ENCODE assay signal across 8 cellular contexts in the genomic region with DNA sequence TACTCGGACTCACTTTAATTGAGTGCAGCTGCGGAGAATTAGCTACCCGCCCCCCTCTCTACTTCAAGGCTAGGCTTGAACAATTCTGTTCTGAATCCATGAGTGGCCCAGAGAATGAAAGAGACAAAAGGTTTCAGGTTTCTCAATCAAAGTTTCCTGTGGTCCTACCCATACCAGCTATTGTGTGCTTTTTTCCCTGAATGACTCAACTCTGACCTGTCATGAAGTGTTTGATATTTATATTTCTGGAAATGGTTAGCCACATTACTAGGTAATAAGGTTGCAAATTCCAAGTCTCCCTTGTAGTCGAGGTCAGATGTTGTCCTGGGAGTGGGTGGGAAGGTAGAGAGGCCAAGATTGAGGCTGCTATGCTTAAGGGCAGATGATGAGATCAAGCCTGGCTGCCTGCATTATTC.
DNase-seq lines count a peak whose midpoint lies in the region; ATAC-seq and TF ChIP-seq lines count a peak whose summit lies in the region.

No MANE protein-coding gene starts in this region.

- H4K20me1 ChIP-seq in GM23338 (replicated peaks; ENCODE audit: insufficient read depth): no peaks in the 10 kb centered on the region

- ATAC-seq in GM18498 (IDR thresholded peaks at IDR 0.05; ENCODE audit: unreplicated experiment): peak; percentile 71
- peak; percentile 40 for ATAC-seq in GM23338
- peak; percentile 65 for ATAC-seq in activated naive CD8-positive, alpha-beta T cell treated with anti-CD3 and anti-CD28 coated beads, Interleukin-2, amount 10 ng/mL, durations not matched to agents 7 days and 5 days (ENCODE audit: low read depth)
- peak; percentile 87 for ATAC-seq in mucosa of descending colon

- H3K4me3 Mint-ChIP-seq in GM23338: no peak overlapping the region
- peak overlapping the region; percentile 26 for H3K4me3 Mint-ChIP-seq in activated naive CD8-positive, alpha-beta T cell treated with anti-CD3 and anti-CD28 coated beads, Interleukin-2, amount 10 ng/mL, durations not matched to agents 7 days and 5 days

- no peaks in the 10 kb centered on the region for H3K79me2 ChIP-seq in GM23338 (replicated peaks; ENCODE audit: insufficient read depth)

- H3K4me1 Mint-ChIP-seq in GM23338: peaks cover 18% of the 10 kb centered on the region
- peaks cover 24% of the 10 kb centered on the region for H3K4me1 Mint-ChIP-seq in activated naive CD8-positive, alpha-beta T cell treated with anti-CD3 and anti-CD28 coated beads, Interleukin-2, amount 10 ng/mL, durations not matched to agents 7 days and 5 days

- no peak for TF ChIP-seq CTCF in GM23338 (conservative IDR thresholded peaks at IDR 0.05; ENCODE audit: low read depth in 2 of 2)
- no peak for TF ChIP-seq CTCF in mucosa of descending colon (IDR thresholded peaks at IDR 0.05)

- H3K27ac Mint-ChIP-seq in GM23338: peak overlapping the region; percentile 36; the same call in 1 of the 2 replicates
- H3K27ac Mint-ChIP-seq in activated naive CD8-positive, alpha-beta T cell treated with anti-CD3 and anti-CD28 coated beads, Interleukin-2, amount 10 ng/mL, durations not matched to agents 7 days and 5 days: peak overlapping the region; percentile 63

- H3K36me3 Mint-ChIP-seq in GM23338 (ENCODE audit: low read depth): peaks cover 7% of the 10 kb centered on the region
- H3K36me3 Mint-ChIP-seq in activated naive CD8-positive, alpha-beta T cell treated with anti-CD3 and anti-CD28 coated beads, Interleukin-2, amount 10 ng/mL, durations not matched to agents 7 days and 5 days: peaks cover 8% of the 10 kb centered on the region

- DNase-seq in GM23338 (ENCODE audit: low spot score): peak; percentile 17
- DNase-seq in LoVo (ENCODE audit: low spot score): peak; percentile 68
- no peak for DNase-seq in activated naive CD8-positive, alpha-beta T cell treated with anti-CD3 and anti-CD28 coated beads, Interleukin-2, amount 10 ng/mL, durations not matched to agents 7 days and 5 days
- DNase-seq in mucosa of descending colon: no peak
- no peak for DNase-seq in middle frontal gyrus (ENCODE audit: extremely low spot score, low spot score)
- no peak for DNase-seq in NK-92 treated with Interleukin-12 subunit alpha and Interleukin-12 subunit beta, amount 100 ng/mL, for 24 hours (lab: John Stamatoyannopoulos, UW)
- no peak for DNase-seq in cerebellar cortex (ENCODE audit: low spot score)

- H3K4me2 ChIP-seq in GM23338: peak overlapping the region; percentile 58; the same call in 1 of the 2 replicates

- no peak overlapping the region for H3K27ac ChIP-seq in GM23338 (ENCODE audit: low read depth)

- 0 out of 2 replicates have a peak overlapping the region, but pooled peaks have one; percentile 57 for H2AFZ ChIP-seq in GM23338

- no peaks in the 10 kb centered on the region for H3F3A ChIP-seq in GM23338 (replicated peaks; ENCODE audit: low read depth)

- no peak overlapping the region for H3K4me3 ChIP-seq in GM23338
- H3K4me3 ChIP-seq in mucosa of descending colon: no peak overlapping the region

- no peaks in the 10 kb centered on the region for H3K9me2 ChIP-seq in GM23338 (ENCODE audit: insufficient read depth)

- intact Hi-C loops in mucosa of descending colon (cut with DNase I, micrococcal nuclease): loop anchor here in 1 of 2 donors (10.0 kb wide), 1 partner anchor 135 kb away; no protein-coding TSS in a partner anchor

- no peaks in the 10 kb centered on the region for H3K27me3 ChIP-seq in GM23338 (ENCODE audit: insufficient read depth)

- H3K9me3 Mint-ChIP-seq in GM23338: peaks cover 5% of the 10 kb centered on the region
- H3K9me3 Mint-ChIP-seq in activated naive CD8-positive, alpha-beta T cell treated with anti-CD3 and anti-CD28 coated beads, Interleukin-2, amount 10 ng/mL, durations not matched to agents 7 days and 5 days: peaks cover 2% of the 10 kb centered on the region

- peaks cover 2% of the 10 kb centered on the region for H3K27me3 Mint-ChIP-seq in GM23338 (ENCODE audit: insufficient read depth, low read depth, poor library complexity)
- H3K27me3 Mint-ChIP-seq in activated naive CD8-positive, alpha-beta T cell treated with anti-CD3 and anti-CD28 coated beads, Interleukin-2, amount 10 ng/mL, durations not matched to agents 7 days and 5 days: no peaks in the 10 kb centered on the region

- peaks cover 12% of the 10 kb centered on the region for H3K4me1 ChIP-seq in GM23338 (ENCODE audit: insufficient read depth)
- H3K4me1 ChIP-seq in mucosa of descending colon (ENCODE audit: low read depth): no peaks in the 10 kb centered on the region

- no peaks in the 10 kb centered on the region for H3K9me3 ChIP-seq in mucosa of descending colon

- no peaks in the 10 kb centered on the region for H3K36me3 ChIP-seq in GM23338 (ENCODE audit: insufficient read depth)
- no peaks in the 10 kb centered on the region for H3K36me3 ChIP-seq in mucosa of descending colon (ENCODE audit: low read depth)

- POLR2A ChIA-PET in activated naive CD8-positive, alpha-beta T cell treated with anti-CD3 and anti-CD28 coated beads, Interleukin-2, amount 10 ng/mL, durations not matched to agents 7 days and 5 days (lab: Charles Lee): interaction anchor here (1.3 kb wide), 1 partner anchor 9 kb away, joined by 4 read pairs; no protein-coding TSS in a partner anchor

TF ChIP-seq in GM23338, 12 proteins besides CTCF, POLR2A, EP300 and RAD21 (continues in another document):
- TF ChIP-seq POLR2AphosphoS5 (IDR thresholded peaks at IDR 0.05; ENCODE audit: low read depth): no peak
- TF ChIP-seq JUNB (IDR thresholded peaks at IDR 0.05; ENCODE audit: unreplicated experiment): no peak
- TF ChIP-seq STAT1 (IDR thresholded peaks at IDR 0.05; ENCODE audit: unreplicated experiment): no peak
- no peak for TF ChIP-seq CREB1 (CRISPR knock-in tag; IDR thresholded peaks at IDR 0.05; ENCODE audit: low read depth)
- TF ChIP-seq, protein P1, sequence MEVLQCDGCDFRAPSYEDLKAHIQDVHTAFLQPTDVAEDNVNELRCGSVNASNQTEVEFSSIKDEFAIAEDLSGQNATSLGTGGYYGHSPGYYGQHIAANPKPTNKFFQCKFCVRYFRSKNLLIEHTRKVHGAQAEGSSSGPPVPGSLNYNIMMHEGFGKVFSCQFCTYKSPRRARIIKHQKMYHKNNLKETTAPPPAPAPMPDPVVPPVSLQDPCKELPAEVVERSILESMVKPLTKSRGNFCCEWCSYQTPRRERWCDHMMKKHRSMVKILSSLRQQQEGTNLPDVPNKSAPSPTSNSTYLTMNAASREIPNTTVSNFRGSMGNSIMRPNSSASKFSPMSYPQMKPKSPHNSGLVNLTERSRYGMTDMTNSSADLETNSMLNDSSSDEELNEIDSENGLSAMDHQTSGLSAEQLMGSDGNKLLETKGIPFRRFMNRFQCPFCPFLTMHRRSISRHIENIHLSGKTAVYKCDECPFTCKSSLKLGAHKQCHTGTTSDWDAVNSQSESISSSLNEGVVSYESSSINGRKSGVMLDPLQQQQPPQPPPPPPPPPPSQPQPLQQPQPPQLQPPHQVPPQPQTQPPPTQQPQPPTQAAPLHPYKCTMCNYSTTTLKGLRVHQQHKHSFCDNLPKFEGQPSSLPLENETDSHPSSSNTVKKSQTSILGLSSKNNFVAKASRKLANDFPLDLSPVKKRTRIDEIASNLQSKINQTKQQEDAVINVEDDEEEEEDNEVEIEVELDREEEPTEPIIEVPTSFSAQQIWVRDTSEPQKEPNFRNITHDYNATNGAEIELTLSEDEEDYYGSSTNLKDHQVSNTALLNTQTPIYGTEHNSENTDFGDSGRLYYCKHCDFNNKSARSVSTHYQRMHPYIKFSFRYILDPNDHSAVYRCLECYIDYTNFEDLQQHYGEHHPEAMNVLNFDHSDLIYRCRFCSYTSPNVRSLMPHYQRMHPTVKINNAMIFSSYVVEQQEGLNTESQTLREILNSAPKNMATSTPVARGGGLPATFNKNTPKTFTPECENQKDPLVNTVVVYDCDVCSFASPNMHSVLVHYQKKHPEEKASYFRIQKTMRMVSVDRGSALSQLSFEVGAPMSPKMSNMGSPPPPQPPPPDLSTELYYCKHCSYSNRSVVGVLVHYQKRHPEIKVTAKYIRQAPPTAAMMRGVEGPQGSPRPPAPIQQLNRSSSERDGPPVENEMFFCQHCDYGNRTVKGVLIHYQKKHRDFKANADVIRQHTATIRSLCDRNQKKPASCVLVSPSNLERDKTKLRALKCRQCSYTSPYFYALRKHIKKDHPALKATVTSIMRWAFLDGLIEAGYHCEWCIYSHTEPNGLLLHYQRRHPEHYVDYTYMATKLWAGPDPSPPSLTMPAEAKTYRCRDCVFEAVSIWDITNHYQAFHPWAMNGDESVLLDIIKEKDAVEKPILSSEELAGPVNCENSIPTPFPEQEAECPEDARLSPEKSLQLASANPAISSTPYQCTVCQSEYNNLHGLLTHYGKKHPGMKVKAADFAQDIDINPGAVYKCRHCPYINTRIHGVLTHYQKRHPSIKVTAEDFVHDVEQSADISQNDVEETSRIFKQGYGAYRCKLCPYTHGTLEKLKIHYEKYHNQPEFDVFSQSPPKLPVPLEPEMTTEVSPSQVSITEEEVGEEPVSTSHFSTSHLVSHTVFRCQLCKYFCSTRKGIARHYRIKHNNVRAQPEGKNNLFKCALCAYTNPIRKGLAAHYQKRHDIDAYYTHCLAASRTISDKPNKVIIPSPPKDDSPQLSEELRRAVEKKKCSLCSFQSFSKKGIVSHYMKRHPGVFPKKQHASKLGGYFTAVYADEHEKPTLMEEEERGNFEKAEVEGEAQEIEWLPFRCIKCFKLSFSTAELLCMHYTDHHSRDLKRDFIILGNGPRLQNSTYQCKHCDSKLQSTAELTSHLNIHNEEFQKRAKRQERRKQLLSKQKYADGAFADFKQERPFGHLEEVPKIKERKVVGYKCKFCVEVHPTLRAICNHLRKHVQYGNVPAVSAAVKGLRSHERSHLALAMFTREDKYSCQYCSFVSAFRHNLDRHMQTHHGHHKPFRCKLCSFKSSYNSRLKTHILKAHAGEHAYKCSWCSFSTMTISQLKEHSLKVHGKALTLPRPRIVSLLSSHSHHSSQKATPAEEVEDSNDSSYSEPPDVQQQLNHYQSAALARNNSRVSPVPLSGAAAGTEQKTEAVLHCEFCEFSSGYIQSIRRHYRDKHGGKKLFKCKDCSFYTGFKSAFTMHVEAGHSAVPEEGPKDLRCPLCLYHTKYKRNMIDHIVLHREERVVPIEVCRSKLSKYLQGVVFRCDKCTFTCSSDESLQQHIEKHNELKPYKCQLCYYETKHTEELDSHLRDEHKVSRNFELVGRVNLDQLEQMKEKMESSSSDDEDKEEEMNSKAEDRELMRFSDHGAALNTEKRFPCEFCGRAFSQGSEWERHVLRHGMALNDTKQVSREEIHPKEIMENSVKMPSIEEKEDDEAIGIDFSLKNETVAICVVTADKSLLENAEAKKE (CRISPR knock-in tag; IDR thresholded peaks at IDR 0.05): no peak
- no peak for TF ChIP-seq EZH2phosphoT487 (IDR thresholded peaks at IDR 0.05; ENCODE audit: unreplicated experiment)
- no peak for TF ChIP-seq EZH2 (IDR thresholded peaks at IDR 0.05; ENCODE audit: low read depth, unreplicated experiment)

Comparison
In these comparisons a context has a peak if more than half of its experiments do, and no peak if none do; other contexts are left out.
1. DNase-seq: peak in GM23338 (single experiment) and LoVo (single experiment); none in activated naive CD8-positive, alpha-beta T cell treated with anti-CD3 and anti-CD28 coated beads, Interleukin-2, amount 10 ng/mL, durations not matched to agents 7 days and 5 days (single experiment), mucosa of descending colon (0 of 3), middle frontal gyrus (single experiment), NK-92 treated with Interleukin-12 subunit alpha and Interleukin-12 subunit beta, amount 100 ng/mL, for 24 hours (single experiment) and cerebellar cortex (single experiment).
2. Peak in every context shown above with its lines, with median percentiles within 50 percentile points of each other: ATAC-seq.